In genomic region chr7:139109188-139109982, GRCh38 we compare ENCODE assay signal across 8 cellular contexts.
DNase-seq lines count a peak whose midpoint lies in the region; ATAC-seq lines count a peak whose summit lies in the region.

Gene ZC3HAV1, minus strand, starts transcription at chr7:139109720. Its CDS starts 389 bp downstream, at chr7:139109331.

- peak; percentile 97 for DNase-seq in ACHN
- DNase-seq in NCI-H2227 (lab: John Stamatoyannopoulos, UW; ENCODE audit: unreplicated experiment), result peak; percentile 83
- DNase-seq in activated CD4-positive, CD25-positive, alpha-beta regulatory T cell (lab: John Stamatoyannopoulos, UW), result peak; percentile 57 to 80 (median 74)
- DNase-seq in caudate nucleus (lab: John Stamatoyannopoulos, UW), result peak in 48 of 61 donors; percentile 7 to 68 (median 34)
- peak; percentile 88 for DNase-seq in islet precursor cell
- DNase-seq in stimulated activated CD4-positive, alpha-beta T cell treated with anti-CD3 and anti-CD28 coated beads, Interleukin-12 subunit alpha, Interleukin-12 subunit beta, amount 100 ng/mL, for 48 hours (ENCODE audit: low read depth in 2 of 3, low spot score in 1 of 3), result peak; percentile 73 to 82 (median 77)

- in situ Hi-C loops in ACHN (cut with HindIII; ENCODE audit: low pct_ligation_motif_present, low pct_unique_long_range_greater_than_20kb, low sequenced_read_pairs), result no loop called here

- H3K27ac ChIP-seq in caudate nucleus (ENCODE audit: low read depth, low read length), result peak within 1 kb of the TSS; percentile 91

- peak; percentile 63 for ATAC-seq in GM18861 (IDR thresholded peaks at IDR 0.05; ENCODE audit: unreplicated experiment)
- ATAC-seq in HG03095 (IDR thresholded peaks at IDR 0.05; ENCODE audit: unreplicated experiment), result peak; percentile 67

Comparison
In these comparisons a context has a peak if more than half of its experiments do, and no peak if none do; other contexts are left out.
1. Peak in every context shown above with its lines: DNase-seq, ATAC-seq and H3K27ac ChIP-seq.
2. DNase-seq: peak in every context shown above with its lines; median percentile 97 in ACHN; 88 in islet precursor cell; 83 in NCI-H2227; 77 in stimulated activated CD4-positive, alpha-beta T cell treated with anti-CD3 and anti-CD28 coated beads, Interleukin-12 subunit alpha, Interleukin-12 subunit beta, amount 100 ng/mL, for 48 hours; 74 in activated CD4-positive, CD25-positive, alpha-beta regulatory T cell; 34 in caudate nucleus.